ENCODE assay signal across 8 cellular contexts in genomic region chr5:610744-611730, GRCh38. TPM values are rescaled to one million over a fixed set of nuclear protein-coding genes. Genes with fewer than 3 reads are reported as not detected.
A peak's percentile ranks its signal among the peaks of the same experiment; 100 is the strongest.
DNase-seq lines count a peak whose midpoint lies in the region; ATAC-seq and TF ChIP-seq lines count a peak whose summit lies in the region.

No MANE protein-coding gene starts in this region.

- H3K9me3 Mint-ChIP-seq in GM23338 = 0 out of 3 replicates have a peak, but pooled peaks cover 3% of the 10 kb centered on the region
- H3K9me3 Mint-ChIP-seq in glutamatergic neuron (ENCODE audit: unreplicated experiment) = peaks cover 11% of the 10 kb centered on the region

- H3K4me3 Mint-ChIP-seq in GM23338 (peak overlapping the region; percentile 74), T-helper 17 cell (peak overlapping the region; percentile 90), glutamatergic neuron (ENCODE audit: unreplicated experiment) (peak overlapping the region; percentile 79)

- peaks cover 36% of the 10 kb centered on the region for H3K79me2 ChIP-seq in GM23338 (replicated peaks; ENCODE audit: insufficient read depth)

- H3K9me3 ChIP-seq in T-helper 17 cell (ENCODE audit: control insufficient read depth, low read length, poor library complexity, severe bottlenecking) = no peaks in the 10 kb centered on the region
- H3K9me3 ChIP-seq in skeletal muscle satellite cell (replicated peaks; ENCODE audit: low read length) = peaks cover 2% of the 10 kb centered on the region

- peak overlapping the region; percentile 74; the same call in 1 of the 2 replicates for H2AFZ ChIP-seq in GM23338

- ATAC-seq in GM23338 (no peak), T-helper 17 cell (no peak)

- H3K4me1 Mint-ChIP-seq in GM23338 = peaks cover 26% of the 10 kb centered on the region
- H3K4me1 Mint-ChIP-seq in T-helper 17 cell = peaks cover 34% of the 10 kb centered on the region
- H3K4me1 Mint-ChIP-seq in glutamatergic neuron (ENCODE audit: low read depth, unreplicated experiment) = peaks cover 5% of the 10 kb centered on the region

- H3K27ac Mint-ChIP-seq in GM23338 = no peak overlapping the region
- H3K27ac Mint-ChIP-seq in T-helper 17 cell = peak overlapping the region; percentile 29
- H3K27ac Mint-ChIP-seq in glutamatergic neuron (ENCODE audit: unreplicated experiment) = peak overlapping the region; percentile 24

- H3K4me3 ChIP-seq in GM23338 (peak overlapping the region; percentile 74), skeletal muscle satellite cell (ENCODE audit: low read length) (peak overlapping the region; percentile 89)

- H3K27me3 Mint-ChIP-seq in GM23338 (ENCODE audit: insufficient read depth, low read depth, poor library complexity) = peaks cover 9% of the 10 kb centered on the region
- H3K27me3 Mint-ChIP-seq in T-helper 17 cell = peaks cover 20% of the 10 kb centered on the region
- peaks cover 13% of the 10 kb centered on the region for H3K27me3 Mint-ChIP-seq in glutamatergic neuron (ENCODE audit: unreplicated experiment)

- no peak overlapping the region for H3K27ac ChIP-seq in GM23338 (ENCODE audit: low read depth)

- peaks cover 15% of the 10 kb centered on the region for H3K36me3 Mint-ChIP-seq in GM23338 (ENCODE audit: low read depth)
- H3K36me3 Mint-ChIP-seq in T-helper 17 cell (ENCODE audit: low read depth) = peaks cover 2% of the 10 kb centered on the region
- H3K36me3 Mint-ChIP-seq in glutamatergic neuron (ENCODE audit: unreplicated experiment) = no peaks in the 10 kb centered on the region

- no peaks in the 10 kb centered on the region for H3F3A ChIP-seq in GM23338 (replicated peaks; ENCODE audit: low read depth)

- peaks cover 22% of the 10 kb centered on the region for H4K20me1 ChIP-seq in GM23338 (replicated peaks; ENCODE audit: insufficient read depth)

- DNase-seq in GM23338 (ENCODE audit: low spot score) (no peak), T-helper 17 cell (no peak), glutamatergic neuron (no peak), Ammon's horn (ENCODE audit: low spot score) (no peak), NCI-H2081 (lab: John Stamatoyannopoulos, UW) (no peak), NCI-H2196 treated with DMSO at 0.1 percent for 48 hours (lab: John Stamatoyannopoulos, UW; ENCODE audit: unreplicated experiment) (no peak), hepatic stellate cell (ENCODE audit: low spot score) (no peak)

- TF ChIP-seq CTCF in GM23338 (conservative IDR thresholded peaks at IDR 0.05; ENCODE audit: low read depth in 2 of 2) (no peak), glutamatergic neuron (IDR thresholded peaks at IDR 0.05; ENCODE audit: partially characterized antibody, unreplicated experiment) (no peak)

- H3K27me3 ChIP-seq in GM23338 (ENCODE audit: insufficient read depth) (no peaks in the 10 kb centered on the region), skeletal muscle satellite cell (ENCODE audit: control insufficient read depth, insufficient read depth, low read length) (peaks cover 6% of the 10 kb centered on the region)

- H3K36me3 ChIP-seq in GM23338 (ENCODE audit: insufficient read depth) (no peaks in the 10 kb centered on the region), skeletal muscle satellite cell (ENCODE audit: insufficient read depth, low read length) (no peaks in the 10 kb centered on the region)

- peak overlapping the region; percentile 74 for H3K4me2 ChIP-seq in GM23338
- peak overlapping the region; percentile 80 for H3K4me2 ChIP-seq in skeletal muscle satellite cell (ENCODE audit: low read length)

- H3K9ac ChIP-seq in skeletal muscle satellite cell (ENCODE audit: low read depth, low read length) = peak overlapping the region; percentile 81

- H3K4me1 ChIP-seq in GM23338 (ENCODE audit: insufficient read depth) (peaks cover 6% of the 10 kb centered on the region; the same call in 1 of the 2 replicates), skeletal muscle satellite cell (ENCODE audit: control insufficient read depth, insufficient read depth, low read length) (peaks cover 9% of the 10 kb centered on the region)

- no peaks in the 10 kb centered on the region for H3K9me2 ChIP-seq in GM23338 (ENCODE audit: insufficient read depth)

TF ChIP-seq in GM23338, 12 proteins besides CTCF, POLR2A, EP300 and RAD21:
- TF ChIP-seq JUNB (IDR thresholded peaks at IDR 0.05; ENCODE audit: unreplicated experiment) (no peak), NANOG (IDR thresholded peaks at IDR 0.05; ENCODE audit: borderline replicate concordance) (no peak), EZH2phosphoT487 (IDR thresholded peaks at IDR 0.05; ENCODE audit: unreplicated experiment) (no peak), ZNF331 (CRISPR knock-in tag; IDR thresholded peaks at IDR 0.05; ENCODE audit: low read depth) (no peak), CREB1 (CRISPR knock-in tag; IDR thresholded peaks at IDR 0.05; ENCODE audit: low read depth) (no peak)

RNA-seq across cellular contexts. Expression of gene CEP72, which starts 1.1 kb away (rescaled TPM):
- total RNA-seq in GM23338 (2014; rRNA removed; shearing (Covaris generic)) = 23.1 and 27.1 TPM in 2 replicates
- 12.5 and 15.5 TPM in 2 replicates for polyA plus RNA-seq in GM23338 (2016; fragmentation: Nextera tagmentation; extraction: Ambion mirVana)
- total RNA-seq in T-helper 17 cell (10 to 100 TPM in 1 of 2 donors, 1 to 10 TPM in 1; 8.5 to 11.4 TPM), glutamatergic neuron (ENCODE audit: unreplicated experiment) (43.9 TPM)
- 5.7 and 6.6 TPM in 2 replicates for total RNA-seq in skeletal muscle satellite cell (2012; rRNA removed)
